8 cellular contexts compared by ENCODE assay signal in the genomic region with DNA sequence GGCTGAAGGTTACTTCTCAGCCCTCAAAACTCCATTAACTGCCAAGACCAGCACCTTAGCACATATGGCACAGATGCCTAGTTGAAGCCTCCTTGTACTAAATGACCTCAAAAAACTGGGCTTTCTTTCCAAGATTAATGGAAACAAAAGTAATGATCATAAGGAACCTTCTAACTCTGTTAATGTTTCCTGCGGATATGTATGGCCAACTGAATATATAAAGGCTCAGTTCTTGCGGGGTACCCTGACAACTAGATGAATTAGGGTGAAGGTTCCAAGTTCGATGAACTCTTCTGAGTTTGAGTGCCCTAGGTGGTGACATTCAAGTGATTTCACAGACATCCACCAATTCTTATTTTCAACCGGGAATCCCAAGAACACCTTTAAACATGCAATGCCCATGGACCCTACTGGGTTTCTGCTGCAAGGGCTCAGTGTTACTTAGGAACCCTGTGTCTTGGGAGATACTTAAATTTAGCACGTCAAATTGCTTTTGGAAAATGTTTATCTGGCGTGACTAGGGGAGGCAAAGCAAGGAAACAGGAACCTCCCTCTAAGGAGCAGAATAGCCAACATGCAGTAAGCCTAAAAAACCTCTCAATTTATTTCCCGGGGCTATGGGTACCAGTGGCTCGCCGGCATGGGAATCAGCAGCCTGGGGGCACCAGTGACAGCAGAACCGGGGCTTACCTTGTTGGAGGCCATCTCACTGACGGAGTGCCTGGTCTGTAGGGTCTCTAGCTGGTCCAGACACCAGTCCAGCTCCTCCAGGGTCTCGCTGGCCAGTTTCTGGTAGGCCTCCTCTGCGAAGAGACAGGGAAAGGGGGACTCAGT.
DNase-seq lines count a peak whose midpoint lies in the region; ATAC-seq and TF ChIP-seq lines count a peak whose summit lies in the region.

No MANE protein-coding gene starts in this region.

- H3K27ac ChIP-seq in prostate gland = peak overlapping the region; percentile 30 to 67

- CTCF ChIA-PET in activated naive CD4-positive, alpha-beta T cell treated with anti-CD3 and anti-CD28 coated beads, Interleukin-2, amount 10 ng/mL, durations not matched to agents 7 days and 5 days (lab: Charles Lee) = interaction anchor here (0.9 to 1.8 kb wide), 3 partner anchors 88 to 137 kb away, joined by 3 to 8 read pairs (median 6); no protein-coding TSS in a partner anchor

- no peak for TF ChIP-seq CTCF in fibroblast of villous mesenchyme (IDR thresholded peaks at IDR 0.05; ENCODE audit: insufficient read depth, low read depth, low read length)
- TF ChIP-seq CTCF in prostate gland (IDR thresholded peaks at IDR 0.05) = no peak

- no peaks in the 10 kb centered on the region for H3K27me3 ChIP-seq in prostate gland (replicated peaks; ENCODE audit: insufficient read depth)

- no peaks in the 10 kb centered on the region for H3K36me3 ChIP-seq in prostate gland

- intact Hi-C loops in prostate gland (cut with DNase I) = loop anchor here (5.0 to 10.0 kb wide), 4 partner anchors 86 to 346 kb away; no protein-coding TSS in a partner anchor

- H3K27me3 Mint-ChIP-seq in activated naive CD4-positive, alpha-beta T cell treated with anti-CD3 and anti-CD28 coated beads, Interleukin-2, amount 10 ng/mL, durations not matched to agents 7 days and 5 days = no peaks in the 10 kb centered on the region

- H3K4me3 ChIP-seq in fibroblast of villous mesenchyme (ENCODE audit: low read depth, low read length) (peak overlapping the region; percentile 85), prostate gland (peak overlapping the region; percentile 52)

- peak overlapping the region; percentile 89 for H3K4me3 Mint-ChIP-seq in activated naive CD4-positive, alpha-beta T cell treated with anti-CD3 and anti-CD28 coated beads, Interleukin-2, amount 10 ng/mL, durations not matched to agents 7 days and 5 days

- H3K9me3 Mint-ChIP-seq in activated naive CD4-positive, alpha-beta T cell treated with anti-CD3 and anti-CD28 coated beads, Interleukin-2, amount 10 ng/mL, durations not matched to agents 7 days and 5 days = no peaks in the 10 kb centered on the region

- TF ChIP-seq POLR2A in prostate gland (IDR thresholded peaks at IDR 0.05) = no peak

- peaks cover 51% of the 10 kb centered on the region for H3K4me1 Mint-ChIP-seq in activated naive CD4-positive, alpha-beta T cell treated with anti-CD3 and anti-CD28 coated beads, Interleukin-2, amount 10 ng/mL, durations not matched to agents 7 days and 5 days

- H3K27ac Mint-ChIP-seq in activated naive CD4-positive, alpha-beta T cell treated with anti-CD3 and anti-CD28 coated beads, Interleukin-2, amount 10 ng/mL, durations not matched to agents 7 days and 5 days = peak overlapping the region; percentile 99

- no peaks in the 10 kb centered on the region for H3K9me3 ChIP-seq in prostate gland

- DNase-seq in activated naive CD4-positive, alpha-beta T cell treated with anti-CD3 and anti-CD28 coated beads, Interleukin-2, amount 10 ng/mL, durations not matched to agents 7 days and 5 days = peak; percentile 21
- DNase-seq in activated naive CD4-positive, alpha-beta T cell treated with anti-CD3 and anti-CD28 coated beads, Interleukin-2, amount 50 U/mL, for 16 hours = no peak
- DNase-seq in SW480 (ENCODE audit: low spot score) (peak; percentile 41), fibroblast of villous mesenchyme (ENCODE audit: low read depth) (peak; percentile 37), prostate gland (ENCODE audit: low spot score) (no peak), amniotic stem cell (lab: John Stamatoyannopoulos, UW) (no peak)
- DNase-seq in stimulated activated CD4-positive, alpha-beta T cell treated with anti-CD3 and anti-CD28 coated beads, Interleukin-2, amount 100 ng/mL, for 48 hours = no peak

- ATAC-seq in HG03135 (IDR thresholded peaks at IDR 0.05; ENCODE audit: unreplicated experiment) = no peak

- H3K36me3 Mint-ChIP-seq in activated naive CD4-positive, alpha-beta T cell treated with anti-CD3 and anti-CD28 coated beads, Interleukin-2, amount 10 ng/mL, durations not matched to agents 7 days and 5 days = peaks cover 46% of the 10 kb centered on the region

- WGBS in prostate gland = 46% methylated on average over 13 of the region's 13 CpGs

- H3K4me1 ChIP-seq in prostate gland (replicated peaks) = no peaks in the 10 kb centered on the region

Comparison
In these comparisons a context has a peak if more than half of its experiments do, and no peak if none do; other contexts are left out.
1. DNase-seq: peak in activated naive CD4-positive, alpha-beta T cell treated with anti-CD3 and anti-CD28 coated beads, Interleukin-2, amount 10 ng/mL, durations not matched to agents 7 days and 5 days (single experiment), SW480 (single experiment) and fibroblast of villous mesenchyme (single experiment); none in activated naive CD4-positive, alpha-beta T cell treated with anti-CD3 and anti-CD28 coated beads, Interleukin-2, amount 50 U/mL, for 16 hours (single experiment), prostate gland (single experiment), amniotic stem cell (single experiment) and stimulated activated CD4-positive, alpha-beta T cell treated with anti-CD3 and anti-CD28 coated beads, Interleukin-2, amount 100 ng/mL, for 48 hours (0 of 2).